2 cellular contexts compared by ENCODE assay signal in the genomic region with DNA sequence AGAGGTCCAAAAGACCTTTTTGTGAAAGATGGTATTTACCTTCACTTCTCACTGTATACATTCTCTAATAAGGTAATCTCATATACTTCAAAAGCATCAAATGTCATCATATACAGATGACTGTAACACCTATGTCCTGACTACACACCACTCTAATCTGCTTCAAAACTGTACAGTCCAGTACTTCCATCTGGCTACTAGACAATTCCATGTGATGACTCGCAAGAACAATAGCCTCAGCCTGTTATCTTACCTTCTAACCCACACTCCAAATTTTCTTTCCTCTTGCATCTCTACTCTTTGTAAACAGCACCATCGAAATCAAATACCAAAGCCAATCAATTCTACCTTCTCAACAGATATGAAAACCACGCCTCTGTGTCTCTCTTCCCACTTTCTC.
TF ChIP-seq lines count a peak whose summit lies in the region.

No MANE protein-coding gene starts in this region.

TF ChIP-seq in HCT116, 20 proteins besides CTCF, POLR2A, EP300 and RAD21:
- no peak for TF ChIP-seq SIN3A (IDR thresholded peaks at IDR 0.05; ENCODE audit: low read depth)
- TF ChIP-seq, protein P1, sequence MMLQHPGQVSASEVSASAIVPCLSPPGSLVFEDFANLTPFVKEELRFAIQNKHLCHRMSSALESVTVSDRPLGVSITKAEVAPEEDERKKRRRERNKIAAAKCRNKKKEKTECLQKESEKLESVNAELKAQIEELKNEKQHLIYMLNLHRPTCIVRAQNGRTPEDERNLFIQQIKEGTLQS (IDR thresholded peaks at IDR 0.05): no peak
- TF ChIP-seq JUND (IDR thresholded peaks at IDR 0.05): no peak
- no peak for TF ChIP-seq ZNF274 (IDR thresholded peaks at IDR 0.05; ENCODE audit: low read depth, low read length)
- no peak for TF ChIP-seq TCF7L2 (IDR thresholded peaks at IDR 0.05; ENCODE audit: borderline replicate concordance, extremely low read depth, insufficient read depth, insufficient read length)
- TF ChIP-seq FOSL1 (IDR thresholded peaks at IDR 0.05; ENCODE audit: low read depth): no peak
- no peak for TF ChIP-seq CEBPB (IDR thresholded peaks at IDR 0.05; ENCODE audit: low read depth)
- TF ChIP-seq YY1 (IDR thresholded peaks at IDR 0.05; ENCODE audit: extremely low read depth, insufficient replicate concordance, low read depth, low read length): no peak
- TF ChIP-seq CBX3 (IDR thresholded peaks at IDR 0.05; ENCODE audit: low read depth): no peak
- no peak for TF ChIP-seq SRF (IDR thresholded peaks at IDR 0.05; ENCODE audit: low read depth)

TF ChIP-seq in endothelial cell of umbilical vein, 7 proteins besides CTCF, POLR2A, EP300 and RAD21:
- no peak for TF ChIP-seq POLR2AphosphoS5 (IDR thresholded peaks at IDR 0.05; ENCODE audit: insufficient read depth, low read depth, low read length)
- TF ChIP-seq EZH2 (IDR thresholded peaks at IDR 0.05; ENCODE audit: borderline replicate concordance, low read depth, low read length, severe bottlenecking): no peak
- no peak for TF ChIP-seq GATA2 (IDR thresholded peaks at IDR 0.05; ENCODE audit: insufficient read depth, insufficient read length, low read depth, low read length)
- TF ChIP-seq JUN (IDR thresholded peaks at IDR 0.05; ENCODE audit: borderline replicate concordance, insufficient read depth, insufficient read length, low read depth): no peak
- TF ChIP-seq MYC (IDR thresholded peaks at IDR 0.05; ENCODE audit: low read depth, low read length): no peak
- TF ChIP-seq, protein P2, sequence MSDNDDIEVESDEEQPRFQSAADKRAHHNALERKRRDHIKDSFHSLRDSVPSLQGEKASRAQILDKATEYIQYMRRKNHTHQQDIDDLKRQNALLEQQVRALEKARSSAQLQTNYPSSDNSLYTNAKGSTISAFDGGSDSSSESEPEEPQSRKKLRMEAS (IDR thresholded peaks at IDR 0.05; ENCODE audit: insufficient read depth, insufficient read length): no peak
- TF ChIP-seq FOS (IDR thresholded peaks at IDR 0.05; ENCODE audit: borderline replicate concordance, insufficient read depth, low read length): peak; percentile 47
